In the genomic region with DNA sequence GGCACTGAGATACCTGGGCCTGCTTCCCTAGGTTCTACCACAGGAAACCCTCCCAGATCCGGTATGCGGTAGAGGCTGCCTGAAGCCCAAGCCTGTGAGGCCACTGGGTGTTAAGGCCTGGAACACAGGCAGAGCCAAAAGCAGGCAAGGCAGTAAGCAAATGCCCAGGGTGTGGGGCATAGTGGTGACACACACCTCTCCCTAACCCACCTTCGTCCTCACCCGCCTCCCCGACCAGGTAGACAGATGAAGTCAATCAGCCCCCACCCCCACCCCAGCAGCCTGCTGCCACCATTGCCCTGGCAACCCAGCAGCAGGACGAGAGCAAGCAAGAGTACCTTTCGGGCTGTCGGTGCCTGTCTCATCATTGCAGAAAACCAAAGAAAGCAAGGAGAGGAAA, we compare ENCODE assay signal across 12 cellular contexts. TPM values are rescaled to one million over a fixed set of nuclear protein-coding genes. Genes with fewer than 3 reads are reported as not detected.
A peak's percentile ranks its signal among the peaks of the same experiment; 100 is the strongest.
DNase-seq lines count a peak whose midpoint lies in the region; ATAC-seq, FAIRE-seq and TF ChIP-seq lines count a peak whose summit lies in the region.
"Had no signal": no experiment of that assay in that cellular context is flagged by ENCODE, and none has a peak within 500 bp of the region (broad histone marks: within the 10 kb centered on the region; RNA-seq: fewer than 3 reads in every experiment).

No MANE protein-coding gene starts in this region.

- DNase-seq in NT2/D1 (ENCODE audit: low read depth, low spot score) (no peak), fibroblast of villous mesenchyme (ENCODE audit: low read depth) (no peak), small intestine (no peak), GDM1 (lab: John Stamatoyannopoulos, UW) (no peak)
- DNase-seq in activated naive CD8-positive, alpha-beta T cell treated with anti-CD3 and anti-CD28 coated beads for 36 hours: no peak
- DNase-seq: naive B cell, PC-3 had no signal

- peaks cover 4% of the 10 kb centered on the region for H4K20me1 ChIP-seq in neural cell (ENCODE audit: insufficient read depth)

- peak overlapping the region; percentile 99 for H3K4me2 ChIP-seq in neural cell (ENCODE audit: low read length)

- H3F3A ChIP-seq in neural cell (ENCODE audit: insufficient read depth, low read length, poor library complexity, severe bottlenecking): no peaks in the 10 kb centered on the region

- H3K36me3 Mint-ChIP-seq in activated naive CD8-positive, alpha-beta T cell treated with anti-CD3 and anti-CD28 coated beads for 36 hours: peaks cover 9% of the 10 kb centered on the region

- H3K9me3 Mint-ChIP-seq in activated naive CD8-positive, alpha-beta T cell treated with anti-CD3 and anti-CD28 coated beads for 36 hours: no peaks in the 10 kb centered on the region
- H3K9me3 Mint-ChIP-seq: naive B cell had no signal

- H3K9me3 ChIP-seq in NT2/D1 (ENCODE audit: insufficient read depth, low read length) (no peaks in the 10 kb centered on the region), neural cell (ENCODE audit: low read length) (no peaks in the 10 kb centered on the region), small intestine (ENCODE audit: control insufficient read depth, low read depth) (no peaks in the 10 kb centered on the region)

- WGBS in small intestine, 3 donors: 86 to 91% (median 90%) methylated on average over 8 of the region's 8 CpGs

- H2AFZ ChIP-seq in neural cell (ENCODE audit: low read depth, low read length): peak overlapping the region; percentile 51

- no peaks in the 10 kb centered on the region for H3K9me2 ChIP-seq in neural cell (ENCODE audit: insufficient read depth, low read length)

- H3K9ac ChIP-seq in NT2/D1 (ENCODE audit: insufficient read length, low read depth) (peak overlapping the region; percentile 65), neural cell (ENCODE audit: low read length) (peak overlapping the region; percentile 94)

- FAIRE-seq in small intestine (lab: Jason Lieb, UNC): no peak
- FAIRE-seq: TTC549 had no signal

- H3K27me3 ChIP-seq in NT2/D1 (ENCODE audit: insufficient read depth, insufficient read length): no peaks in the 10 kb centered on the region
- no peaks in the 10 kb centered on the region for H3K27me3 ChIP-seq in neural cell (ENCODE audit: insufficient read depth, low read depth, low read length)
- H3K27me3 ChIP-seq in small intestine (ENCODE audit: control insufficient read depth in 2 of 2, insufficient read depth in 2 of 2, low read length in 2 of 2): no peaks in the 10 kb centered on the region

- no peaks in the 10 kb centered on the region for H3K27me3 Mint-ChIP-seq in activated naive CD8-positive, alpha-beta T cell treated with anti-CD3 and anti-CD28 coated beads for 36 hours
- H3K27me3 Mint-ChIP-seq: naive B cell had no signal

- H3K36me3 ChIP-seq in NT2/D1 (ENCODE audit: insufficient read depth, insufficient read length, low read length): peaks cover 90% of the 10 kb centered on the region
- H3K36me3 ChIP-seq in neural cell (ENCODE audit: insufficient read depth, low read length): peaks cover 22% of the 10 kb centered on the region
- H3K36me3 ChIP-seq in small intestine (ENCODE audit: control insufficient read depth in 2 of 2, insufficient read depth in 2 of 2, low read length in 2 of 2): peaks cover 9 to 25% of the 10 kb centered on the region in 2 donors

- TF ChIP-seq CTCF in 22Rv1 (IDR thresholded peaks at IDR 0.05) (no peak), fibroblast of villous mesenchyme (IDR thresholded peaks at IDR 0.05; ENCODE audit: insufficient read depth, low read depth, low read length) (no peak), neural cell (IDR thresholded peaks at IDR 0.05; ENCODE audit: poor library complexity, severe bottlenecking) (no peak)

- H3K4me1 ChIP-seq in NT2/D1 (ENCODE audit: insufficient read depth, insufficient read length) (peaks cover 12% of the 10 kb centered on the region), small intestine (ENCODE audit: control insufficient read depth in 2 of 2, insufficient read depth in 1 of 2, low read depth in 1 of 2, low read length in 1 of 2) (peaks cover 0 to 4% of the 10 kb centered on the region in 2 donors)

- TF ChIP-seq RAD21 in neural cell (conservative IDR thresholded peaks at IDR 0.05): no peak

- H3K79me2 ChIP-seq in neural cell (replicated peaks; ENCODE audit: insufficient read depth, low read length): peaks cover 52% of the 10 kb centered on the region

- H3K4me3 ChIP-seq in NT2/D1 (ENCODE audit: insufficient read length, low read depth) (peak overlapping the region; percentile 31), fibroblast of villous mesenchyme (ENCODE audit: low read depth, low read length) (peak overlapping the region; percentile 46), neural cell (ENCODE audit: low read length) (peak overlapping the region; percentile 77), small intestine (ENCODE audit: low read depth in 1 of 2, low read length in 2 of 2) (no peak overlapping the region)

- H3K4me1 Mint-ChIP-seq in activated naive CD8-positive, alpha-beta T cell treated with anti-CD3 and anti-CD28 coated beads for 36 hours: peaks cover 5% of the 10 kb centered on the region

- ATAC-seq in HG03196 (IDR thresholded peaks at IDR 0.05; ENCODE audit: unreplicated experiment): no peak
- ATAC-seq: PC-3 had no signal

- no peak overlapping the region for H3K4me3 Mint-ChIP-seq in activated naive CD8-positive, alpha-beta T cell treated with anti-CD3 and anti-CD28 coated beads for 36 hours
- H3K4me3 Mint-ChIP-seq: naive B cell had no signal

- TF ChIP-seq EP300 in neural cell (conservative IDR thresholded peaks at IDR 0.05; ENCODE audit: poor library complexity, severe bottlenecking): no peak

- no peak overlapping the region for H3K27ac Mint-ChIP-seq in activated naive CD8-positive, alpha-beta T cell treated with anti-CD3 and anti-CD28 coated beads for 36 hours

- H3K27ac ChIP-seq in 22Rv1: peak overlapping the region; percentile 67
- H3K27ac ChIP-seq in neural cell (ENCODE audit: low read length): peak overlapping the region; percentile 94
- H3K27ac ChIP-seq in small intestine (ENCODE audit: low read depth in 1 of 2, low read length in 1 of 2): no peak overlapping the region
- H3K27ac ChIP-seq: epithelial cell of prostate had no signal

TF ChIP-seq in neural cell, 6 proteins besides CTCF, POLR2A, EP300 and RAD21:
- TF ChIP-seq, protein P1, sequence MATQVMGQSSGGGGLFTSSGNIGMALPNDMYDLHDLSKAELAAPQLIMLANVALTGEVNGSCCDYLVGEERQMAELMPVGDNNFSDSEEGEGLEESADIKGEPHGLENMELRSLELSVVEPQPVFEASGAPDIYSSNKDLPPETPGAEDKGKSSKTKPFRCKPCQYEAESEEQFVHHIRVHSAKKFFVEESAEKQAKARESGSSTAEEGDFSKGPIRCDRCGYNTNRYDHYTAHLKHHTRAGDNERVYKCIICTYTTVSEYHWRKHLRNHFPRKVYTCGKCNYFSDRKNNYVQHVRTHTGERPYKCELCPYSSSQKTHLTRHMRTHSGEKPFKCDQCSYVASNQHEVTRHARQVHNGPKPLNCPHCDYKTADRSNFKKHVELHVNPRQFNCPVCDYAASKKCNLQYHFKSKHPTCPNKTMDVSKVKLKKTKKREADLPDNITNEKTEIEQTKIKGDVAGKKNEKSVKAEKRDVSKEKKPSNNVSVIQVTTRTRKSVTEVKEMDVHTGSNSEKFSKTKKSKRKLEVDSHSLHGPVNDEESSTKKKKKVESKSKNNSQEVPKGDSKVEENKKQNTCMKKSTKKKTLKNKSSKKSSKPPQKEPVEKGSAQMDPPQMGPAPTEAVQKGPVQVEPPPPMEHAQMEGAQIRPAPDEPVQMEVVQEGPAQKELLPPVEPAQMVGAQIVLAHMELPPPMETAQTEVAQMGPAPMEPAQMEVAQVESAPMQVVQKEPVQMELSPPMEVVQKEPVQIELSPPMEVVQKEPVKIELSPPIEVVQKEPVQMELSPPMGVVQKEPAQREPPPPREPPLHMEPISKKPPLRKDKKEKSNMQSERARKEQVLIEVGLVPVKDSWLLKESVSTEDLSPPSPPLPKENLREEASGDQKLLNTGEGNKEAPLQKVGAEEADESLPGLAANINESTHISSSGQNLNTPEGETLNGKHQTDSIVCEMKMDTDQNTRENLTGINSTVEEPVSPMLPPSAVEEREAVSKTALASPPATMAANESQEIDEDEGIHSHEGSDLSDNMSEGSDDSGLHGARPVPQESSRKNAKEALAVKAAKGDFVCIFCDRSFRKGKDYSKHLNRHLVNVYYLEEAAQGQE (IDR thresholded peaks at IDR 0.05; ENCODE audit: borderline replicate concordance): no peak
- TF ChIP-seq POLR2AphosphoS5 (IDR thresholded peaks at IDR 0.05): no peak
- TF ChIP-seq MXI1 (conservative IDR thresholded peaks at IDR 0.05; ENCODE audit: poor library complexity, severe bottlenecking): no peak
- TF ChIP-seq SMC3 (conservative IDR thresholded peaks at IDR 0.05; ENCODE audit: poor library complexity): no peak
- no peak for TF ChIP-seq TAF1 (IDR thresholded peaks at IDR 0.05; ENCODE audit: low read depth)

RNA-seq across cellular contexts. Expression of gene DCTN1, which starts 6.1 kb away (rescaled TPM):
- total RNA-seq in fibroblast of villous mesenchyme: 136 and 153 TPM in 2 replicates
- polyA plus RNA-seq in neural cell (160 and 183 TPM in 2 replicates), small intestine (10 to 100 TPM; 72.7 to 92.8 (median 80.2) TPM)
- 232 and 268 TPM in 2 replicates for polyA minus RNA-seq in neural cell
- 10 to 100 TPM; 93.6 to 94.1 TPM for total RNA-seq in activated naive CD8-positive, alpha-beta T cell treated with anti-CD3 and anti-CD28 coated beads for 36 hours

RNA-seq across cellular contexts. Expression of gene SLC4A5, which starts 30.8 kb away (rescaled TPM):
- under 0.01 and 0.32 TPM in 2 replicates for total RNA-seq in fibroblast of villous mesenchyme
- 3.2 and 3.9 TPM in 2 replicates for polyA plus RNA-seq in neural cell
- polyA minus RNA-seq in neural cell: 9.0 and 9.7 TPM in 2 replicates
- 1 to 10 TPM in 1 of 3 donors, under 1 TPM in 1, not detected in 1; 0.43 to 2.0 TPM for polyA plus RNA-seq in small intestine
- 1 to 10 TPM in 1 of 2 experiments, under 1 TPM in 1; 0.74 to 1.5 TPM for total RNA-seq in activated naive CD8-positive, alpha-beta T cell treated with anti-CD3 and anti-CD28 coated beads for 36 hours

RNA-seq across cellular contexts. Expression of gene C2orf81, which starts 47.4 kb away (rescaled TPM):
- 0.86 and 1.3 TPM in 2 replicates for total RNA-seq in fibroblast of villous mesenchyme
- 1.7 and 3.3 TPM in 2 replicates for polyA plus RNA-seq in neural cell
- 4.4 and 4.6 TPM in 2 replicates for polyA minus RNA-seq in neural cell
- 1 to 10 TPM in 1 of 3 donors, under 1 TPM in 2; 0.22 to 1.4 (median 0.81) TPM for polyA plus RNA-seq in small intestine
- total RNA-seq in activated naive CD8-positive, alpha-beta T cell treated with anti-CD3 and anti-CD28 coated beads for 36 hours: 1 to 10 TPM; 5.1 to 6.2 TPM

RNA-seq across cellular contexts. Expression of gene WDR54, which starts 47.5 kb away (rescaled TPM):
- total RNA-seq in fibroblast of villous mesenchyme: 28.9 and 43.8 TPM in 2 replicates
- polyA plus RNA-seq in neural cell (89.9 and 110 TPM in 2 replicates), small intestine (1 to 10 TPM; 1.6 to 8.9 (median 3.5) TPM)
- polyA minus RNA-seq in neural cell: 33.8 and 36.5 TPM in 2 replicates
- total RNA-seq in activated naive CD8-positive, alpha-beta T cell treated with anti-CD3 and anti-CD28 coated beads for 36 hours: 10 to 100 TPM; 88.6 to 90.2 TPM

Comparison
In these comparisons a context has a peak if more than half of its experiments do, and no peak if none do; other contexts are left out.
1. H3K27ac ChIP-seq: peak in 22Rv1 (single experiment) and neural cell (single experiment); none in small intestine (0 of 2).
2. H3K4me3 ChIP-seq: peak in NT2/D1 (single experiment), fibroblast of villous mesenchyme (single experiment) and neural cell (single experiment); none in small intestine (0 of 2).